In genomic region chr1:44676484-44677200, GRCh38 we compare ENCODE assay signal across 10 cellular contexts. TPM values are rescaled to one million over a fixed set of nuclear protein-coding genes. Genes with fewer than 3 reads are reported as not detected.
DNase-seq lines count a peak whose midpoint lies in the region; ATAC-seq and TF ChIP-seq lines count a peak whose summit lies in the region.
"Had no signal": no experiment of that assay in that cellular context is flagged by ENCODE, and none has a peak within 500 bp of the region (broad histone marks: within the 10 kb centered on the region; RNA-seq: fewer than 3 reads in every experiment).

No MANE protein-coding gene starts in this region.

- no peak overlapping the region for H3K9ac ChIP-seq in endodermal cell (ENCODE audit: extremely low read depth, low read length, poor library complexity, severe bottlenecking)

- ATAC-seq in GM18519 (IDR thresholded peaks at IDR 0.05; ENCODE audit: low FRiP score, unreplicated experiment): no peak

- intact Hi-C loops in sigmoid colon (cut with DNase I): no loop called here
- intact Hi-C loops in CD14-positive monocyte (cut with micrococcal nuclease): loop anchor here in 1 of 2 donors (10.0 kb wide), 1 partner anchor 48 kb away; no protein-coding TSS in a partner anchor

- no peaks in the 10 kb centered on the region for H3K9me3 Mint-ChIP-seq in CD14-positive monocyte
- no peaks in the 10 kb centered on the region for H3K9me3 Mint-ChIP-seq in endodermal cell
- H3K9me3 Mint-ChIP-seq: dendritic cell treated with granulocyte-macrophage colony-stimulating factor and Interleukin-4, amounts not matched to agents 40 ng/mL and 50 ng/mL, for 4 days had no signal

- H3K4me3 ChIP-seq in NB4 (ENCODE audit: low read depth, low read length): no peak overlapping the region
- no peak overlapping the region for H3K4me3 ChIP-seq in sigmoid colon
- H3K4me3 ChIP-seq in endodermal cell (ENCODE audit: low read length): no peak overlapping the region

- TF ChIP-seq CTCF in NB4 (IDR thresholded peaks at IDR 0.05; ENCODE audit: low read depth, low read length) (no peak), sigmoid colon (IDR thresholded peaks at IDR 0.05) (no peak), CD14-positive monocyte (IDR thresholded peaks at IDR 0.05) (no peak), endodermal cell (conservative IDR thresholded peaks at IDR 0.05) (no peak)

- H3K27ac Mint-ChIP-seq in CD14-positive monocyte (no peak overlapping the region), endodermal cell (no peak overlapping the region)
- H3K27ac Mint-ChIP-seq: dendritic cell treated with granulocyte-macrophage colony-stimulating factor and Interleukin-4, amounts not matched to agents 40 ng/mL and 50 ng/mL, for 4 days had no signal

- 56 to 65% methylated on average over 5 of the region's 5 CpGs for WGBS in sigmoid colon, 2 donors
- WGBS in endodermal cell (ENCODE audit: insufficient coverage in 1 of 2, insufficient read length in 1 of 2), 2 experiments: 85 to 87% methylated on average over 3 to 5 of the region's 5 CpGs

- TF ChIP-seq POLR2A in NB4 (IDR thresholded peaks at IDR 0.05; ENCODE audit: extremely low read depth, insufficient read length) (no peak), sigmoid colon (IDR thresholded peaks at IDR 0.05) (no peak)

- H3K27me3 Mint-ChIP-seq in CD14-positive monocyte (ENCODE audit: low read depth in 3 of 3): peaks cover 0 to 2% (median 0%) of the 10 kb centered on the region in 3 donors
- no peaks in the 10 kb centered on the region for H3K27me3 Mint-ChIP-seq in endodermal cell (ENCODE audit: insufficient read depth)
- H3K27me3 Mint-ChIP-seq: dendritic cell treated with granulocyte-macrophage colony-stimulating factor and Interleukin-4, amounts not matched to agents 40 ng/mL and 50 ng/mL, for 4 days had no signal

- H3K9me3 ChIP-seq in sigmoid colon (no peaks in the 10 kb centered on the region), endodermal cell (ENCODE audit: control insufficient read depth, low read length) (no peaks in the 10 kb centered on the region)

- H3K27me3 ChIP-seq in sigmoid colon (no peaks in the 10 kb centered on the region), endodermal cell (ENCODE audit: control insufficient read depth, insufficient read depth, low read length, poor library complexity, severe bottlenecking) (no peaks in the 10 kb centered on the region)

- DNase-seq in GM03348 (ENCODE audit: low spot score): peak; percentile 41
- peak; percentile 94 for DNase-seq in NB4 (ENCODE audit: low read depth)
- peak; percentile 43 for DNase-seq in dermis blood vessel endothelial cell
- DNase-seq in sigmoid colon: no peak
- DNase-seq in CD14-positive monocyte (ENCODE audit: low spot score): no peak
- no peak for DNase-seq in HuH-7.5 (ENCODE audit: low spot score)
- DNase-seq in endodermal cell: no peak

- H3K27ac ChIP-seq in sigmoid colon (peak overlapping the region in 3 of 4 donors; percentile 24 to 44 (median 24)), endodermal cell (ENCODE audit: low read depth, low read length) (no peak overlapping the region)

- peaks cover 39% of the 10 kb centered on the region for H3K4me1 Mint-ChIP-seq in CD14-positive monocyte
- peaks cover 17% of the 10 kb centered on the region for H3K4me1 Mint-ChIP-seq in endodermal cell

- H3K4me3 Mint-ChIP-seq in CD14-positive monocyte: no peak overlapping the region
- H3K4me3 Mint-ChIP-seq in endodermal cell: no peak overlapping the region
- H3K4me3 Mint-ChIP-seq: dendritic cell treated with granulocyte-macrophage colony-stimulating factor and Interleukin-4, amounts not matched to agents 40 ng/mL and 50 ng/mL, for 4 days had no signal

- TF ChIP-seq EP300 in sigmoid colon (IDR thresholded peaks at IDR 0.05): no peak

- H3K36me3 Mint-ChIP-seq in CD14-positive monocyte (peaks cover 0 to 3% of the 10 kb centered on the region in 2 donors), endodermal cell (ENCODE audit: low read depth) (peaks cover 6% of the 10 kb centered on the region)

- no peaks in the 10 kb centered on the region for H3K36me3 ChIP-seq in sigmoid colon
- no peaks in the 10 kb centered on the region for H3K36me3 ChIP-seq in endodermal cell (ENCODE audit: control insufficient read depth, insufficient read depth, low read length)

- H3K4me1 ChIP-seq in sigmoid colon: peaks cover 0 to 31% (median 21%) of the 10 kb centered on the region in 4 donors
- H3K4me1 ChIP-seq in endodermal cell (ENCODE audit: control insufficient read depth, insufficient read depth, low read length): no peaks in the 10 kb centered on the region

RNA-seq across cellular contexts. Expression of gene ARMH1, which starts 2.1 kb away (rescaled TPM):
- total RNA-seq in dermis blood vessel endothelial cell: not detected in 2 replicates
- 1 to 10 TPM in 2 of 4 donors, under 1 TPM in 1, not detected in 1; 0.33 to 1.5 (median 1.1) TPM for total RNA-seq in sigmoid colon
- 10 to 100 TPM in 1 of 3 donors, not detected in 2; 23.0 TPM for polyA plus RNA-seq in sigmoid colon
- 10 to 100 TPM; 14.7 to 15.8 TPM for polyA plus RNA-seq in CD14-positive monocyte
- total RNA-seq in endodermal cell: 1 to 10 TPM; 3.9 to 6.3 TPM
- polyA plus RNA-seq in endodermal cell (2013, experiment 1 of 2): 6.3 TPM
- 3.6 TPM for polyA plus RNA-seq in endodermal cell (2013, experiment 2 of 2)

RNA-seq across cellular contexts. Expression of gene TMEM53, which starts 2.4 kb away (rescaled TPM):
- total RNA-seq in dermis blood vessel endothelial cell: 4.4 and 5.9 TPM in 2 replicates
- 1 to 10 TPM; 1.7 to 5.6 (median 4.5) TPM for total RNA-seq in sigmoid colon
- 10 to 100 TPM; 17.1 to 29.7 (median 19.8) TPM for polyA plus RNA-seq in sigmoid colon
- polyA plus RNA-seq in CD14-positive monocyte: 1 to 10 TPM; 8.6 to 8.8 TPM
- total RNA-seq in endodermal cell: 10 to 100 TPM; 10.2 to 10.8 TPM
- 8.4 TPM for polyA plus RNA-seq in endodermal cell (2013, experiment 1 of 2)
- polyA plus RNA-seq in endodermal cell (2013, experiment 2 of 2): 10.2 TPM

RNA-seq across cellular contexts. Expression of gene RNU5D-1, which starts 54.3 kb away (rescaled TPM):
- total RNA-seq in dermis blood vessel endothelial cell (not detected in 2 replicates), sigmoid colon (not detected), endodermal cell (not detected)
- polyA plus RNA-seq in sigmoid colon (not detected), CD14-positive monocyte (not detected)
- 3,859 TPM for polyA plus RNA-seq in endodermal cell (2013, experiment 1 of 2)
- polyA plus RNA-seq in endodermal cell (2013, experiment 2 of 2): 7,427 TPM
- total RNA-seq: mononuclear cell had no signal

Comparison
In these comparisons a context has a peak if more than half of its experiments do, and no peak if none do; other contexts are left out.
1. DNase-seq: peak in GM03348 (single experiment), NB4 (single experiment) and dermis blood vessel endothelial cell (single experiment); none in sigmoid colon (single experiment), CD14-positive monocyte (single experiment), HuH-7.5 (single experiment) and endodermal cell (single experiment).